16 cellular contexts compared by ENCODE assay signal in the genomic region with DNA sequence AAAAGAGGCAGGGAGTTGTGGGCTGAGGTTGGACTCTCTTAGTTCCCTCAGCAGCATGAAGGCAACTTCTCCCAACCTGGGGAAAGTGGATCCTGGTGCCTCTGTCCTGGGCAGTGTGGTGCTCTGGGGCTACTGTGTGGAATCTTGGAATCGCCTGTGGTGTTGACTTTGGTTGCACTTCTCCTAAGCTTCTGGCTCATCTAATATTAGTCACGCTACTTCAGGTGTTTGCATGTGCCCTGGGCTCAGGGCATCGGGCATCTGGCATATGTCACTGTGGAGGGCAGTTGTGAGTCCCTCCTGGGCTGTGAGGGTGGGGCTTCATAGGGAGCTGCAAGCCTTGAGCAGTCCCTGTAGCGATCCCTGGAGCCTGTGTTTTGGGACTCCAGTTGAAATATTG.
"Had no signal": no experiment of that assay in that cellular context is flagged by ENCODE, and none has a peak within 500 bp of the region (broad histone marks: within the 10 kb centered on the region; RNA-seq: fewer than 3 reads in every experiment).

No MANE protein-coding gene starts in this region.

- DNase-seq: activated CD4-positive, alpha-beta T cell treated with anti-CD3 and anti-CD28 coated beads, Interleukin-2, amount 50 U/mL, for 1 hour; activated CD8-positive, alpha-beta memory T cell treated with anti-CD3 and anti-CD28 coated beads for 24 hours; activated CD8-positive, alpha-beta memory T cell treated with anti-CD3 and anti-CD28 coated beads, Interleukin-2, amount 50 U/mL, for 48 hours; activated effector memory CD4-positive, alpha-beta T cell treated with Interleukin-2 at 50 U/mL for 16 hours; activated naive CD4-positive, alpha-beta T cell treated with anti-CD3 and anti-CD28 coated beads, Interleukin-2, amount 50 U/mL, for 16 hours; activated T-cell treated with anti-CD3 and anti-CD28 coated beads, Interleukin-2, amount 50 U/mL, for 48 hours; aorta; effector memory CD8-positive, alpha-beta T cell; foreskin keratinocyte; kidney; spleen; stimulated activated CD4-positive, alpha-beta T cell treated with anti-CD3 and anti-CD28 coated beads, Interleukin-4, amount 100 ng/mL, for 4 hours had no signal

- H3K27me3 Mint-ChIP-seq: natural killer cell treated with Interleukin-12 subunit alpha and Interleukin-12 subunit beta and Interleukin-15 and Interleukin-18, amount 100 ng/mL, for 72 hours; stimulated activated memory B cell treated with anti-CD40 and anti-IgM and Interleukin-4, amounts not matched to agents 10 μg/mL and 1 μg/mL and 100 μg/mL, for 72 hours had no signal

- H3K9me3 Mint-ChIP-seq: effector memory CD8-positive, alpha-beta T cell; natural killer cell treated with Interleukin-12 subunit alpha and Interleukin-12 subunit beta and Interleukin-15 and Interleukin-18, amount 100 ng/mL, for 72 hours; stimulated activated memory B cell treated with anti-CD40 and anti-IgM and Interleukin-4, amounts not matched to agents 10 μg/mL and 1 μg/mL and 100 μg/mL, for 72 hours had no signal

- H3K27ac Mint-ChIP-seq: effector memory CD8-positive, alpha-beta T cell; natural killer cell treated with Interleukin-12 subunit alpha and Interleukin-12 subunit beta and Interleukin-15 and Interleukin-18, amount 100 ng/mL, for 72 hours; stimulated activated memory B cell treated with anti-CD40 and anti-IgM and Interleukin-4, amounts not matched to agents 10 μg/mL and 1 μg/mL and 100 μg/mL, for 72 hours had no signal

- H3K4me3 ChIP-seq: spleen had no signal

- H3K4me3 Mint-ChIP-seq: effector memory CD8-positive, alpha-beta T cell; natural killer cell treated with Interleukin-12 subunit alpha and Interleukin-12 subunit beta and Interleukin-15 and Interleukin-18, amount 100 ng/mL, for 72 hours; stimulated activated memory B cell treated with anti-CD40 and anti-IgM and Interleukin-4, amounts not matched to agents 10 μg/mL and 1 μg/mL and 100 μg/mL, for 72 hours had no signal

- H3K4me1 Mint-ChIP-seq: stimulated activated memory B cell treated with anti-CD40 and anti-IgM and Interleukin-4, amounts not matched to agents 10 μg/mL and 1 μg/mL and 100 μg/mL, for 72 hours had no signal

- H3K27me3 ChIP-seq: foreskin keratinocyte had no signal

- H3K36me3 Mint-ChIP-seq: natural killer cell treated with Interleukin-12 subunit alpha and Interleukin-12 subunit beta and Interleukin-15 and Interleukin-18, amount 100 ng/mL, for 72 hours; stimulated activated memory B cell treated with anti-CD40 and anti-IgM and Interleukin-4, amounts not matched to agents 10 μg/mL and 1 μg/mL and 100 μg/mL, for 72 hours had no signal

- H3K4me1 ChIP-seq: foreskin keratinocyte had no signal

- ATAC-seq: effector memory CD8-positive, alpha-beta T cell; foreskin keratinocyte; natural killer cell treated with Interleukin-12 subunit alpha and Interleukin-12 subunit beta and Interleukin-15 and Interleukin-18, amount 100 ng/mL, for 72 hours; stimulated activated memory B cell treated with anti-CD40 and anti-IgM and Interleukin-4, amounts not matched to agents 10 μg/mL and 1 μg/mL and 100 μg/mL, for 72 hours had no signal

- H3K27ac ChIP-seq: epithelial cell of prostate, foreskin keratinocyte, spleen, thoracic aorta had no signal

- H3K36me3 ChIP-seq: spleen, thoracic aorta had no signal

- H3K9me3 ChIP-seq: spleen, thoracic aorta had no signal
